Comparison of ENCODE assay signal across 1 cellular context in the genomic region with DNA sequence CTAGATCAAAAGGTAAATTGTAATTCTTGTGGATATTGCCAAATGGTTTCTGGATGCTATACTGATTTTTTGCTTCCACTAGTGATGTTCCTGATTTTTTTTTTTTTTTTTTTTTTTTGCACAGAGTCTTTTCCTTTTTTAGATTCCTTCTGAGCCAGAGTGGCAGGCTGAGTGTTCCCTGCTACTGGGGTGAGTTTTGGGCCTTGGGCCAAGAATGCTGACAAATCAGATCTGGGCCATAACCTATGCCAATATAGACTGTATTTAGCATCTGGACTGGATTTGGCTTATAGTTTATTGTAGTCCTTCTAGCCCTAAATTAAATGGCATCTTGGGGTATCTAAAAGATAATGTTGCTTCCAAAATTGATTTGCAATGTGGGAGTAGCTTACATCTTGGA.
TF ChIP-seq lines count a peak whose summit lies in the region.

No MANE protein-coding gene starts in this region.

TF ChIP-seq in SK-N-SH, 30 proteins besides CTCF, POLR2A, EP300 and RAD21 (continued from another document):
- TF ChIP-seq REST (IDR thresholded peaks at IDR 0.05; ENCODE audit: low read depth, low read length) (no peak), FOXJ3 (CRISPR knock-in tag; IDR thresholded peaks at IDR 0.05) (no peak), MXI1 (IDR thresholded peaks at IDR 0.05; ENCODE audit: low read depth, low read length) (no peak), PBX3 (IDR thresholded peaks at IDR 0.05) (no peak), MAX (IDR thresholded peaks at IDR 0.05; ENCODE audit: low read depth) (no peak), ELF1 (IDR thresholded peaks at IDR 0.05) (no peak), RFX5 (IDR thresholded peaks at IDR 0.05; ENCODE audit: low read length) (no peak), SMC3 (IDR thresholded peaks at IDR 0.05; ENCODE audit: low read depth, low read length) (no peak), POLR2AphosphoS5 (IDR thresholded peaks at IDR 0.05; ENCODE audit: low read depth, low read length) (no peak), FOXM1 (IDR thresholded peaks at IDR 0.05; ENCODE audit: low read depth) (no peak), TAF1 (IDR thresholded peaks at IDR 0.05; ENCODE audit: borderline replicate concordance, low read depth, low read length) (no peak), EZH2phosphoT487 (IDR thresholded peaks at IDR 0.05; ENCODE audit: borderline replicate concordance, low read depth) (no peak), MEF2A (IDR thresholded peaks at IDR 0.05; ENCODE audit: borderline replicate concordance, low read depth) (no peak)
